ENCODE assay signal across 18 cellular contexts in genomic region chr6:34633256-34633655, GRCh38.
DNase-seq lines count a peak whose midpoint lies in the region; ATAC-seq, FAIRE-seq and TF ChIP-seq lines count a peak whose summit lies in the region.
"Had no signal": no experiment of that assay in that cellular context is flagged by ENCODE, and none has a peak within 500 bp of the region (broad histone marks: within the 10 kb centered on the region; RNA-seq: fewer than 3 reads in every experiment).

No MANE protein-coding gene starts in this region.

- H3K9me3 ChIP-seq in Caco-2 = no peaks in the 10 kb centered on the region
- no peaks in the 10 kb centered on the region for H3K9me3 ChIP-seq in IMR-90 (ENCODE audit: control insufficient read depth, insufficient read depth, low read length)
- H3K9me3 ChIP-seq in ascending aorta = no peaks in the 10 kb centered on the region

- no peak overlapping the region for H4K91ac ChIP-seq in IMR-90 (ENCODE audit: insufficient read depth, low read depth, low read length)

- H2AK9ac ChIP-seq in IMR-90 (replicated peaks; ENCODE audit: low read depth, low read length, poor library complexity) = no peak overlapping the region

- H3K23ac ChIP-seq in IMR-90 (ENCODE audit: low read depth, low read length) = no peak overlapping the region

- no peaks in the 10 kb centered on the region for H3K36me3 ChIP-seq in Caco-2 (ENCODE audit: control insufficient read depth, insufficient read depth, low read length)
- H3K36me3 ChIP-seq in IMR-90 (ENCODE audit: control insufficient read depth, insufficient read depth, low read length) = peaks cover 9% of the 10 kb centered on the region
- no peaks in the 10 kb centered on the region for H3K36me3 ChIP-seq in ascending aorta

- peak overlapping the region; percentile 10 for H3K27ac Mint-ChIP-seq in Caco-2 (ENCODE audit: unreplicated experiment)
- H3K27ac Mint-ChIP-seq in effector memory CD8-positive, alpha-beta T cell = peak overlapping the region; percentile 59 to 71
- peak overlapping the region; percentile 62 for H3K27ac Mint-ChIP-seq in progenitor cell of endocrine pancreas

- no peak overlapping the region for H3K14ac ChIP-seq in IMR-90 (replicated peaks; ENCODE audit: low read depth, low read length)

- 0 out of 2 replicates have a peak overlapping the region, but pooled peaks have one; percentile 48 for H2AK5ac ChIP-seq in IMR-90 (ENCODE audit: low read depth, low read length)

- no peak for TF ChIP-seq RAD21 in IMR-90 (IDR thresholded peaks at IDR 0.05; ENCODE audit: low read length)

- BruUV-seq in Caco-2 (replicated peaks; lab: Mats Ljungman, UMichigan) (no TSS peak), IMR-90 (replicated peaks; lab: Mats Ljungman, UMichigan) (no TSS peak)

- H2BK20ac ChIP-seq in IMR-90 (ENCODE audit: low read depth, low read length) = no peak overlapping the region

- H3K36me3 Mint-ChIP-seq in Caco-2 (ENCODE audit: insufficient read depth, unreplicated experiment) (peaks cover 33% of the 10 kb centered on the region), progenitor cell of endocrine pancreas (ENCODE audit: insufficient read depth) (peaks cover 9% of the 10 kb centered on the region)
- peaks cover 14% of the 10 kb centered on the region for H3K36me3 Mint-ChIP-seq in effector memory CD8-positive, alpha-beta T cell (ENCODE audit: insufficient read depth)

- WGBS in IMR-90 (ENCODE audit: extremely low coverage in 2 of 2, insufficient read length in 1 of 2), 2 experiments = 100% methylated on average over 1 of the region's 2 CpGs; no CpG with 5 or more reads in 1 of the 2 experiments

- peaks cover 3% of the 10 kb centered on the region; the same call in 1 of the 2 replicates for H3K9me1 ChIP-seq in IMR-90 (ENCODE audit: insufficient read depth, low read length)

- H3K4me2 ChIP-seq in IMR-90 (ENCODE audit: low read depth, low read length) = no peak overlapping the region

- H3K27me3 ChIP-seq in Caco-2 (replicated peaks; ENCODE audit: control insufficient read depth, insufficient read depth, low read length) (no peaks in the 10 kb centered on the region), IMR-90 (ENCODE audit: control insufficient read depth, insufficient read depth, low read length) (no peaks in the 10 kb centered on the region), ascending aorta (no peaks in the 10 kb centered on the region)

- POLR2A ChIA-PET in Caco-2 (lab: Charles Lee) (no interaction called here), IMR-90 (lab: Charles Lee; ENCODE audit: unreplicated experiment) (no interaction called here)

- H3K27me3 Mint-ChIP-seq in Caco-2 (ENCODE audit: insufficient read depth, unreplicated experiment) (no peaks in the 10 kb centered on the region), progenitor cell of endocrine pancreas (no peaks in the 10 kb centered on the region)
- no peaks in the 10 kb centered on the region for H3K27me3 Mint-ChIP-seq in effector memory CD8-positive, alpha-beta T cell

- peaks cover 8 to 41% of the 10 kb centered on the region in 2 experiments for H3K79me1 ChIP-seq in IMR-90 (ENCODE audit: low read depth in 1 of 2, low read length in 2 of 2)

- DNase-seq in Caco-2 (no peak), IMR-90 (no peak), progenitor cell of endocrine pancreas (ENCODE audit: low spot score, unreplicated experiment) (no peak), substantia nigra (lab: John Stamatoyannopoulos, UW) (no peak), D721Med (ENCODE audit: insufficient read length, low spot score) (no peak), ascending aorta (ENCODE audit: low spot score in 2 of 2) (no peak)
- no peak for DNase-seq in effector memory CD8-positive, alpha-beta T cell
- DNase-seq: DMS 273 treated with DMSO at 0.1 percent for 48 hours, GDM1, Karpas-422, NCI-H1436, NCI-H2029, NCI-H526, PC-3, SIG-M5 had no signal

- no peaks in the 10 kb centered on the region for H3K4me1 Mint-ChIP-seq in Caco-2 (ENCODE audit: low read depth, unreplicated experiment)
- peaks cover 5 to 21% of the 10 kb centered on the region in 2 donors for H3K4me1 Mint-ChIP-seq in effector memory CD8-positive, alpha-beta T cell (ENCODE audit: low read depth in 2 of 2)
- no peaks in the 10 kb centered on the region for H3K4me1 Mint-ChIP-seq in progenitor cell of endocrine pancreas (ENCODE audit: low read depth)

- H3K56ac ChIP-seq in IMR-90 (ENCODE audit: extremely low read depth, insufficient read depth, low read length) = no peak overlapping the region

- no peak for TF ChIP-seq POLR2A in IMR-90 (IDR thresholded peaks at IDR 0.05; ENCODE audit: low read depth, low read length)

- H4K8ac ChIP-seq in IMR-90 (ENCODE audit: low read depth in 2 of 2, low read length in 2 of 2) = 0 out of 4 replicates have a peak overlapping the region, but pooled peaks of 1 of the 2 experiments have one; percentile 11

- H3K27ac ChIP-seq in IMR-90 (ENCODE audit: insufficient read depth, low read length) = no peak overlapping the region
- no peak overlapping the region for H3K27ac ChIP-seq in substantia nigra (ENCODE audit: low read depth, low read length, poor library complexity, severe bottlenecking)
- no peak overlapping the region for H3K27ac ChIP-seq in ascending aorta
- H3K27ac ChIP-seq: C4-2B, RWPE1 had no signal

- H3K18ac ChIP-seq in IMR-90 (ENCODE audit: low read depth, low read length) = no peak overlapping the region

- no peak overlapping the region for H4K5ac ChIP-seq in IMR-90 (ENCODE audit: low read depth, low read length)

- H2BK120ac ChIP-seq in IMR-90 (ENCODE audit: low read depth, low read length) = no peak overlapping the region

- no peak overlapping the region for H2AFZ ChIP-seq in IMR-90 (replicated peaks; ENCODE audit: low read length, poor library complexity)

- no peak for FAIRE-seq in D721Med (lab: Jason Lieb, UNC)
- FAIRE-seq: H54 had no signal

- peak overlapping the region; percentile 13 for H2BK5ac ChIP-seq in IMR-90 (ENCODE audit: low read depth, low read length, poor library complexity, severe bottlenecking)

- H3K4me1 ChIP-seq in Caco-2 (peaks cover 22% of the 10 kb centered on the region), IMR-90 (ENCODE audit: control insufficient read depth, insufficient read depth, low read length) (peaks cover 5% of the 10 kb centered on the region; the same call in 1 of the 2 replicates), ascending aorta (peaks cover 0 to 7% of the 10 kb centered on the region in 2 donors)

- H3K4me3 ChIP-seq in Caco-2 (ENCODE audit: low read depth, low read length) = no peak overlapping the region
- H3K4me3 ChIP-seq in IMR-90 (ENCODE audit: insufficient read depth, low read depth, low read length) = no peak overlapping the region
- H3K4me3 ChIP-seq in ascending aorta = no peak overlapping the region

- in situ Hi-C loops in IMR-90 (cut with MboI; ENCODE audit: low sequenced_read_pairs) = no loop called here

- intact Hi-C loops in Caco-2 (cut with micrococcal nuclease; ENCODE audit: unreplicated experiment) (no loop called here), IMR-90 (cut with micrococcal nuclease) (no loop called here), ascending aorta (cut with DNase I) (no loop called here)

- TF ChIP-seq CTCF in Caco-2 (IDR thresholded peaks at IDR 0.05; ENCODE audit: insufficient read depth in 1 of 2, low read depth in 1 of 2, low read length in 1 of 2, severe bottlenecking in 1 of 2, unreplicated experiment in 1 of 2) (no peak), IMR-90 (conservative IDR thresholded peaks at IDR 0.05; ENCODE audit: low read depth, low read length) (no peak), progenitor cell of endocrine pancreas (IDR thresholded peaks at IDR 0.05; ENCODE audit: unreplicated experiment) (no peak), D721Med (IDR thresholded peaks at IDR 0.05; ENCODE audit: insufficient read depth, missing control alignments) (no peak), ascending aorta (IDR thresholded peaks at IDR 0.05) (no peak)

- dilution Hi-C loops in IMR-90 (cut with HindIII; ENCODE audit: low sequenced_read_pairs, unreplicated experiment) = no loop called here

- no peak overlapping the region for H3K9ac ChIP-seq in IMR-90 (ENCODE audit: low read depth, low read length)

- CTCF ChIA-PET in Caco-2 (lab: Charles Lee) = no interaction called here
- CTCF ChIA-PET in IMR-90 (lab: Yijun Ruan, JAX) = interaction anchor here (0.6 kb wide), 1 partner anchor 25 kb away, joined by 3 read pairs; no protein-coding TSS in a partner anchor

- H2BK15ac ChIP-seq in IMR-90 (ENCODE audit: low read depth, low read length) = no peak overlapping the region; the same call in 2 of the 3 replicates

- H3K9me3 Mint-ChIP-seq in Caco-2 (ENCODE audit: unreplicated experiment) = no peaks in the 10 kb centered on the region
- no peaks in the 10 kb centered on the region for H3K9me3 Mint-ChIP-seq in effector memory CD8-positive, alpha-beta T cell
- no peaks in the 10 kb centered on the region for H3K9me3 Mint-ChIP-seq in progenitor cell of endocrine pancreas (ENCODE audit: low read depth)

- ATAC-seq in IMR-90 (ENCODE audit: low read depth) = no peak
- no peak for ATAC-seq in effector memory CD8-positive, alpha-beta T cell (replicated peaks)
- ATAC-seq: PC-3 had no signal

- no peaks in the 10 kb centered on the region; the same call in 1 of the 2 replicates for H4K20me1 ChIP-seq in IMR-90 (ENCODE audit: insufficient read depth, low read length)

- H3K4me3 Mint-ChIP-seq in Caco-2 (ENCODE audit: unreplicated experiment) = no peak overlapping the region
- no peak overlapping the region for H3K4me3 Mint-ChIP-seq in effector memory CD8-positive, alpha-beta T cell
- H3K4me3 Mint-ChIP-seq in progenitor cell of endocrine pancreas (ENCODE audit: low read depth) = no peak overlapping the region

- H3K4ac ChIP-seq in IMR-90 (ENCODE audit: low read depth, low read length) = peak overlapping the region; percentile 32; the same call in 1 of the 2 replicates

TF ChIP-seq in IMR-90, 13 proteins besides CTCF, POLR2A, EP300 and RAD21 (continues in another document):
- TF ChIP-seq FOS (IDR thresholded peaks at IDR 0.05; ENCODE audit: low read depth, low read length) (no peak), CHD1 (IDR thresholded peaks at IDR 0.05; ENCODE audit: low read depth, low read length) (no peak), RFX5 (IDR thresholded peaks at IDR 0.05; ENCODE audit: low read depth, low read length) (no peak), MAZ (IDR thresholded peaks at IDR 0.05; ENCODE audit: borderline replicate concordance, low read depth, low read length) (no peak), BHLHE40 (IDR thresholded peaks at IDR 0.05; ENCODE audit: low read depth, low read length) (no peak), SMC3 (IDR thresholded peaks at IDR 0.05; ENCODE audit: low read depth, low read length) (no peak), RCOR1 (IDR thresholded peaks at IDR 0.05; ENCODE audit: insufficient replicate concordance, low read length) (no peak), CEBPB (IDR thresholded peaks at IDR 0.05; ENCODE audit: low read depth, low read length) (no peak)
- TF ChIP-seq, protein P1, sequence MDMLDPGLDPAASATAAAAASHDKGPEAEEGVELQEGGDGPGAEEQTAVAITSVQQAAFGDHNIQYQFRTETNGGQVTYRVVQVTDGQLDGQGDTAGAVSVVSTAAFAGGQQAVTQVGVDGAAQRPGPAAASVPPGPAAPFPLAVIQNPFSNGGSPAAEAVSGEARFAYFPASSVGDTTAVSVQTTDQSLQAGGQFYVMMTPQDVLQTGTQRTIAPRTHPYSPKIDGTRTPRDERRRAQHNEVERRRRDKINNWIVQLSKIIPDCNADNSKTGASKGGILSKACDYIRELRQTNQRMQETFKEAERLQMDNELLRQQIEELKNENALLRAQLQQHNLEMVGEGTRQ (IDR thresholded peaks at IDR 0.05; ENCODE audit: low read depth, low read length) = no peak

Comparison
In these comparisons a context has a peak if more than half of its experiments do, and no peak if none do; other contexts are left out.
1. H3K27ac Mint-ChIP-seq: peak in every context shown above with its lines; median percentile 65 in effector memory CD8-positive, alpha-beta T cell; 62 in progenitor cell of endocrine pancreas; 10 in Caco-2.